23 cellular contexts compared by ENCODE assay signal in the genomic region with DNA sequence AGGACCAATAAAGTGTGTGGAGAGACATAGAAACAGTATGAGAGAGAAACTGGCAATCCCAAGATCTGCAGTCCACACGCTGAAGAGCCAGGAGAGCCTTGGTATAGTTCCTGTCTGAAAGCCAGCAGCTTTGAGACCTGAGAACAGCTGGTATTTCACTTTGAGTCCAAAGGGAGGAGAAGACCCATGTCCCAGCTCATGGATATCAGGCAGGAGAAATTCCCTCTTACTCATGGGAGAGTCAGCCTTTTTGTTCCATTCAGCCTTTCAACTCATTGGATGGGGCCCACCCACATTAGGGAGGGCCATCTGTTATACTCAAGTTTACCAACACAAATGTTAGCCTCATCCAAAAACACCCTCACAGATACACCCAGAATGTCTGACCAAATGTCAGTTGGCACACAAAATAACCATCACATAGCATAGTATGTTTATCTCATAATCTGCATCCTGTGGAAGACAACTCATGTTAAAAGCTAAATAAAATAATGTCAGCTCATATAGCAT.
"Had no signal": no experiment of that assay in that cellular context is flagged by ENCODE, and none has a peak within 500 bp of the region (broad histone marks: within the 10 kb centered on the region; RNA-seq: fewer than 3 reads in every experiment).

No MANE protein-coding gene starts in this region.

- H3K27ac Mint-ChIP-seq: activated CD4-positive, alpha-beta T cell treated with anti-CD3 and anti-CD28 coated beads, Interleukin-2, amount 10 ng/mL, durations not matched to agents 7 days and 5 days; activated CD8-positive, alpha-beta T cell treated with anti-CD3 and anti-CD28 coated beads, Interleukin-2, amount 10 ng/mL, durations not matched to agents 7 days and 5 days; activated naive CD4-positive, alpha-beta T cell treated with anti-CD3 and anti-CD28 coated beads, Interleukin-2, amount 50 U/mL, for 24 hours; activated T-helper 1 cell treated with anti-CD3 and anti-CD28 coated beads, Interleukin-12 subunit alpha, Interleukin-12 subunit beta, Interleukin-2, Interleukin-4 antibody, amounts not matched to agents 30 ng/mL and 10 ng/mL and 1 ng/mL, durations not matched to agents 14 hours and 24 hours and 36 hours; effector memory CD8-positive, alpha-beta T cell; naive B cell; stimulated activated memory B cell treated with anti-CD40 and anti-IgM and Interleukin-4, amounts not matched to agents 10 μg/mL and 1 μg/mL and 100 μg/mL, for 72 hours had no signal

- FAIRE-seq: colon, urothelium cell line had no signal

- H3K27me3 Mint-ChIP-seq: activated CD4-positive, alpha-beta T cell treated with anti-CD3 and anti-CD28 coated beads, Interleukin-2, amount 10 ng/mL, durations not matched to agents 7 days and 5 days; activated naive CD4-positive, alpha-beta T cell treated with anti-CD3 and anti-CD28 coated beads, Interleukin-2, amount 50 U/mL, for 24 hours; effector memory CD8-positive, alpha-beta T cell; naive B cell; stimulated activated memory B cell treated with anti-CD40 and anti-IgM and Interleukin-4, amounts not matched to agents 10 μg/mL and 1 μg/mL and 100 μg/mL, for 72 hours had no signal

- H3K4me3 ChIP-seq: body of pancreas, dorsolateral prefrontal cortex, esophagus muscularis mucosa, heart right ventricle, smooth muscle cell, transverse colon had no signal

- H3K36me3 Mint-ChIP-seq: stimulated activated memory B cell treated with anti-CD40 and anti-IgM and Interleukin-4, amounts not matched to agents 10 μg/mL and 1 μg/mL and 100 μg/mL, for 72 hours had no signal

- H3K9me3 Mint-ChIP-seq: activated T-helper 1 cell treated with anti-CD3 and anti-CD28 coated beads, Interleukin-12 subunit alpha, Interleukin-12 subunit beta, Interleukin-2, Interleukin-4 antibody, amounts not matched to agents 30 ng/mL and 10 ng/mL and 1 ng/mL, durations not matched to agents 14 hours and 24 hours and 36 hours; effector memory CD8-positive, alpha-beta T cell had no signal

- H3K36me3 ChIP-seq: esophagus muscularis mucosa, heart right ventricle, transverse colon had no signal

- H3K4me3 Mint-ChIP-seq: activated CD4-positive, alpha-beta T cell treated with anti-CD3 and anti-CD28 coated beads, Interleukin-2, amount 10 ng/mL, durations not matched to agents 7 days and 5 days; activated CD8-positive, alpha-beta T cell treated with anti-CD3 and anti-CD28 coated beads, Interleukin-2, amount 10 ng/mL, durations not matched to agents 7 days and 5 days; activated naive CD4-positive, alpha-beta T cell treated with anti-CD3 and anti-CD28 coated beads, Interleukin-2, amount 50 U/mL, for 24 hours; activated T-helper 1 cell treated with anti-CD3 and anti-CD28 coated beads, Interleukin-12 subunit alpha, Interleukin-12 subunit beta, Interleukin-2, Interleukin-4 antibody, amounts not matched to agents 30 ng/mL and 10 ng/mL and 1 ng/mL, durations not matched to agents 14 hours and 24 hours and 36 hours; effector memory CD8-positive, alpha-beta T cell; naive B cell; stimulated activated memory B cell treated with anti-CD40 and anti-IgM and Interleukin-4, amounts not matched to agents 10 μg/mL and 1 μg/mL and 100 μg/mL, for 72 hours had no signal

- DNase-seq: activated CD4-positive, alpha-beta T cell treated with anti-CD3 and anti-CD28 coated beads, Interleukin-2, amount 10 ng/mL, durations not matched to agents 7 days and 5 days; activated CD8-positive, alpha-beta T cell treated with anti-CD3 and anti-CD28 coated beads, Interleukin-2, amount 10 ng/mL, durations not matched to agents 7 days and 5 days; activated gamma-delta T cell; body of pancreas; dorsolateral prefrontal cortex; effector memory CD8-positive, alpha-beta T cell; heart right ventricle; left ventricle myocardium superior; naive B cell; nucleus accumbens; posterior cingulate gyrus; stimulated activated CD4-positive, alpha-beta T cell treated with anti-CD3 and anti-CD28 coated beads, Interleukin-15, amount 100 ng/mL, for 24 hours; transverse colon had no signal

- H3K9me3 ChIP-seq: body of pancreas, esophagus muscularis mucosa, heart right ventricle, transverse colon had no signal

- H3K4me2 ChIP-seq: smooth muscle cell had no signal

- ATAC-seq: activated CD4-positive, CD25-positive, alpha-beta regulatory T cell treated with anti-CD3 and anti-CD28 coated beads, Interleukin-2, amount 50 U/mL, for 24 hours; activated CD8-positive, alpha-beta T cell treated with anti-CD3 and anti-CD28 coated beads, Interleukin-2, amount 10 ng/mL, durations not matched to agents 7 days and 5 days; body of pancreas; effector memory CD8-positive, alpha-beta T cell; heart right ventricle; left ventricle myocardium superior; sciatic nerve; stimulated activated memory B cell treated with anti-CD40 and anti-IgM and Interleukin-4, amounts not matched to agents 10 μg/mL and 1 μg/mL and 100 μg/mL, for 72 hours had no signal

- H3K27me3 ChIP-seq: body of pancreas, dorsolateral prefrontal cortex, esophagus muscularis mucosa, heart right ventricle, transverse colon had no signal

- H3K27ac ChIP-seq: dorsolateral prefrontal cortex, esophagus muscularis mucosa, heart right ventricle, transverse colon, VCaP had no signal
